ENCODE assay signal across 9 cellular contexts in genomic region chr4:99151452-99151851, GRCh38. TPM values are rescaled to one million over a fixed set of nuclear protein-coding genes. Genes with fewer than 3 reads are reported as not detected.
"Had no signal": no experiment of that assay in that cellular context is flagged by ENCODE, and none has a peak within 500 bp of the region (broad histone marks: within the 10 kb centered on the region; RNA-seq: fewer than 3 reads in every experiment).

No MANE protein-coding gene starts in this region.

- ATAC-seq: HepG2, K562 had no signal

- H3K27me3 Mint-ChIP-seq: IgD-negative memory B cell had no signal

- DNase-seq: IMR-90, KBM-7, KG1 had no signal

- H3K4me3 ChIP-seq: K562 had no signal

- H3K27ac Mint-ChIP-seq: IgD-negative memory B cell had no signal

- FAIRE-seq: HepG2, HTR-8/SVneo, K562 had no signal

- H3K4me3 Mint-ChIP-seq: IgD-negative memory B cell had no signal

- H3K27ac ChIP-seq: HL-60 had no signal

- H3K36me3 Mint-ChIP-seq: IgD-negative memory B cell had no signal

RNA-seq across cellular contexts. Expression of gene ADH4, which starts 7.4 kb away (rescaled TPM):
- total RNA-seq: HT1080, IMR-90, K562 had no signal
- polyA plus RNA-seq: IgD-negative memory B cell, IMR-90, K562 had no signal
